In the genomic region with DNA sequence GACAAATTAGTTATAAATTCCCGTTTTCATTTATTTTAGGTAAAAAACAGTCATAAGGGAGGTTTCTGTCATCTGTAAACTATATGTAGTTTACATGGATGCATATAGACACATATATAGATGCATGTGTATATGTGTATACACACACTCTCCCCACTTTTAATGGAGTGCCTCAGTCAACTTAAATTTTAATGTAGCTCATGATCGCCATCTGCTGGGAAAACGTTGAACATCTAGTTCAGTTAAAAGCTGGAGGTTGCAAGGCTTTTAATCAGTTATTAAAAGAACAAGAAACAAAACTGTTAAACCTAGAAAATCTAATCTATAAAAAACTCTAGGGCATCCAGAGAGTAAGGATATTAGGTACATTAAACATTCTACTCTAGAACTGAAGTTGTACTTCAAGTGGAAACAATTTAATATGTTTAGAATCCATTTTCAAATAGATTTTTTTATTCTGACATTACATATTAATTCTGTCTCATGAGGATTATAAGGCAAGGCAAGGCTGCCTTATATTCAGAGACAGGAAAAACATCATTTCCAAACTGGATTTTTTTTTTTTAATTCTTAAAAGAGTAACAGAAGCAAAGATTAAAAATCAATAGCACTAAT, we compare ENCODE assay signal across 8 cellular contexts.
A peak's percentile ranks its signal among the peaks of the same experiment; 100 is the strongest.
DNase-seq lines count a peak whose midpoint lies in the region; ATAC-seq and TF ChIP-seq lines count a peak whose summit lies in the region.

No MANE protein-coding gene starts in this region.

- peak; percentile 76 for TF ChIP-seq RAD21 in Ishikawa (IDR thresholded peaks at IDR 0.05; ENCODE audit: low read depth)

- DNase-seq in T follicular helper cell (ENCODE audit: low read depth) (peak; percentile 25), cerebellum (ENCODE audit: low spot score) (peak; percentile 28), lower lobe of right lung (no peak)
- DNase-seq in stimulated activated naive CD4-positive, alpha-beta T cell treated with Interleukin-2 at 50 U/mL for 16 hours (lab: John Stamatoyannopoulos, UW) = peak; percentile 0

- TF ChIP-seq EP300 in Ishikawa (IDR thresholded peaks at IDR 0.05; ENCODE audit: borderline replicate concordance) = no peak

- no peaks in the 10 kb centered on the region for H3K9me3 ChIP-seq in lower lobe of right lung

- ATAC-seq in GM18499 (IDR thresholded peaks at IDR 0.05; ENCODE audit: insufficient read depth, unreplicated experiment) (peak; percentile 55), lower lobe of right lung (peak; percentile 48 to 68), HG03571 (IDR thresholded peaks at IDR 0.05; ENCODE audit: unreplicated experiment) (no peak)

- H3K36me3 ChIP-seq in lower lobe of right lung = peaks cover 39% of the 10 kb centered on the region

- peak; percentile 69 for TF ChIP-seq CTCF in C4-2B (conservative IDR thresholded peaks at IDR 0.05)
- TF ChIP-seq CTCF in lower lobe of right lung (IDR thresholded peaks at IDR 0.05) = peak; percentile 62

- H3K27ac ChIP-seq in C4-2B (no peak overlapping the region), lower lobe of right lung (no peak overlapping the region)

- H3K4me1 ChIP-seq in lower lobe of right lung = no peaks in the 10 kb centered on the region

- H3K4me3 ChIP-seq in lower lobe of right lung = no peak overlapping the region

- intact Hi-C loops in lower lobe of right lung (cut with DNase I) = loop anchor here (10.0 kb wide), 1 partner anchor 235 kb away; no protein-coding TSS in a partner anchor

- H3K27me3 ChIP-seq in lower lobe of right lung (ENCODE audit: low read depth) = no peaks in the 10 kb centered on the region

TF ChIP-seq in Ishikawa, 13 proteins besides CTCF, POLR2A, EP300 and RAD21:
- TF ChIP-seq, protein P1, sequence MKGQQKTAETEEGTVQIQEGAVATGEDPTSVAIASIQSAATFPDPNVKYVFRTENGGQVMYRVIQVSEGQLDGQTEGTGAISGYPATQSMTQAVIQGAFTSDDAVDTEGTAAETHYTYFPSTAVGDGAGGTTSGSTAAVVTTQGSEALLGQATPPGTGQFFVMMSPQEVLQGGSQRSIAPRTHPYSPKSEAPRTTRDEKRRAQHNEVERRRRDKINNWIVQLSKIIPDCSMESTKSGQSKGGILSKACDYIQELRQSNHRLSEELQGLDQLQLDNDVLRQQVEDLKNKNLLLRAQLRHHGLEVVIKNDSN (IDR thresholded peaks at IDR 0.05) = no peak
- TF ChIP-seq YY1 (IDR thresholded peaks at IDR 0.05; ENCODE audit: low read depth) = no peak
- TF ChIP-seq, protein P2, sequence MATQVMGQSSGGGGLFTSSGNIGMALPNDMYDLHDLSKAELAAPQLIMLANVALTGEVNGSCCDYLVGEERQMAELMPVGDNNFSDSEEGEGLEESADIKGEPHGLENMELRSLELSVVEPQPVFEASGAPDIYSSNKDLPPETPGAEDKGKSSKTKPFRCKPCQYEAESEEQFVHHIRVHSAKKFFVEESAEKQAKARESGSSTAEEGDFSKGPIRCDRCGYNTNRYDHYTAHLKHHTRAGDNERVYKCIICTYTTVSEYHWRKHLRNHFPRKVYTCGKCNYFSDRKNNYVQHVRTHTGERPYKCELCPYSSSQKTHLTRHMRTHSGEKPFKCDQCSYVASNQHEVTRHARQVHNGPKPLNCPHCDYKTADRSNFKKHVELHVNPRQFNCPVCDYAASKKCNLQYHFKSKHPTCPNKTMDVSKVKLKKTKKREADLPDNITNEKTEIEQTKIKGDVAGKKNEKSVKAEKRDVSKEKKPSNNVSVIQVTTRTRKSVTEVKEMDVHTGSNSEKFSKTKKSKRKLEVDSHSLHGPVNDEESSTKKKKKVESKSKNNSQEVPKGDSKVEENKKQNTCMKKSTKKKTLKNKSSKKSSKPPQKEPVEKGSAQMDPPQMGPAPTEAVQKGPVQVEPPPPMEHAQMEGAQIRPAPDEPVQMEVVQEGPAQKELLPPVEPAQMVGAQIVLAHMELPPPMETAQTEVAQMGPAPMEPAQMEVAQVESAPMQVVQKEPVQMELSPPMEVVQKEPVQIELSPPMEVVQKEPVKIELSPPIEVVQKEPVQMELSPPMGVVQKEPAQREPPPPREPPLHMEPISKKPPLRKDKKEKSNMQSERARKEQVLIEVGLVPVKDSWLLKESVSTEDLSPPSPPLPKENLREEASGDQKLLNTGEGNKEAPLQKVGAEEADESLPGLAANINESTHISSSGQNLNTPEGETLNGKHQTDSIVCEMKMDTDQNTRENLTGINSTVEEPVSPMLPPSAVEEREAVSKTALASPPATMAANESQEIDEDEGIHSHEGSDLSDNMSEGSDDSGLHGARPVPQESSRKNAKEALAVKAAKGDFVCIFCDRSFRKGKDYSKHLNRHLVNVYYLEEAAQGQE (IDR thresholded peaks at IDR 0.05; ENCODE audit: low read depth) = no peak
